Comparison of ENCODE assay signal across 1 cellular context in the genomic region with DNA sequence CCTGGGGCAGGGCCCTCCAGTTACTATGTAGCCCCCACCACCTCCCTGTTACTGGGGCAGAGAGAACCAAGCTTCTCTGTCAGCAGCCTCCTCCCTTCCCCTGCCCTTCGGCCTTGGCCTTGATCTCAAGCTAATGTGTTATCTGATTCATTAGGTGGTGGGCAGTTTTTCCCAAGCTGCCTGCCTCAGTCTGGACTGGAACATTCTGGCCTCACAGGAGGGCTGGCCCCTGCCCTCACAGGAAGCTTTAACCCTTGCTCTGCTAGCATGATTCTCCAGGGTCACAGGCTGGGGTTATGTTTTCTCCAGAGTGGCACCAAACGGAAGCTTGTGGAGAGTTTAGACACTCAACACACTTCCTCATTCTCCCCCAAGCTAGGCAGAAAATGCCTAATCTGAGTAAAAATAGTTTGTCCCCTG.
TF ChIP-seq lines count a peak whose summit lies in the region.

No MANE protein-coding gene starts in this region.

TF ChIP-seq in HepG2, 621 proteins besides CTCF, POLR2A, EP300 and RAD21 (continued from another document and continues in another):
- TF ChIP-seq, protein P1, sequence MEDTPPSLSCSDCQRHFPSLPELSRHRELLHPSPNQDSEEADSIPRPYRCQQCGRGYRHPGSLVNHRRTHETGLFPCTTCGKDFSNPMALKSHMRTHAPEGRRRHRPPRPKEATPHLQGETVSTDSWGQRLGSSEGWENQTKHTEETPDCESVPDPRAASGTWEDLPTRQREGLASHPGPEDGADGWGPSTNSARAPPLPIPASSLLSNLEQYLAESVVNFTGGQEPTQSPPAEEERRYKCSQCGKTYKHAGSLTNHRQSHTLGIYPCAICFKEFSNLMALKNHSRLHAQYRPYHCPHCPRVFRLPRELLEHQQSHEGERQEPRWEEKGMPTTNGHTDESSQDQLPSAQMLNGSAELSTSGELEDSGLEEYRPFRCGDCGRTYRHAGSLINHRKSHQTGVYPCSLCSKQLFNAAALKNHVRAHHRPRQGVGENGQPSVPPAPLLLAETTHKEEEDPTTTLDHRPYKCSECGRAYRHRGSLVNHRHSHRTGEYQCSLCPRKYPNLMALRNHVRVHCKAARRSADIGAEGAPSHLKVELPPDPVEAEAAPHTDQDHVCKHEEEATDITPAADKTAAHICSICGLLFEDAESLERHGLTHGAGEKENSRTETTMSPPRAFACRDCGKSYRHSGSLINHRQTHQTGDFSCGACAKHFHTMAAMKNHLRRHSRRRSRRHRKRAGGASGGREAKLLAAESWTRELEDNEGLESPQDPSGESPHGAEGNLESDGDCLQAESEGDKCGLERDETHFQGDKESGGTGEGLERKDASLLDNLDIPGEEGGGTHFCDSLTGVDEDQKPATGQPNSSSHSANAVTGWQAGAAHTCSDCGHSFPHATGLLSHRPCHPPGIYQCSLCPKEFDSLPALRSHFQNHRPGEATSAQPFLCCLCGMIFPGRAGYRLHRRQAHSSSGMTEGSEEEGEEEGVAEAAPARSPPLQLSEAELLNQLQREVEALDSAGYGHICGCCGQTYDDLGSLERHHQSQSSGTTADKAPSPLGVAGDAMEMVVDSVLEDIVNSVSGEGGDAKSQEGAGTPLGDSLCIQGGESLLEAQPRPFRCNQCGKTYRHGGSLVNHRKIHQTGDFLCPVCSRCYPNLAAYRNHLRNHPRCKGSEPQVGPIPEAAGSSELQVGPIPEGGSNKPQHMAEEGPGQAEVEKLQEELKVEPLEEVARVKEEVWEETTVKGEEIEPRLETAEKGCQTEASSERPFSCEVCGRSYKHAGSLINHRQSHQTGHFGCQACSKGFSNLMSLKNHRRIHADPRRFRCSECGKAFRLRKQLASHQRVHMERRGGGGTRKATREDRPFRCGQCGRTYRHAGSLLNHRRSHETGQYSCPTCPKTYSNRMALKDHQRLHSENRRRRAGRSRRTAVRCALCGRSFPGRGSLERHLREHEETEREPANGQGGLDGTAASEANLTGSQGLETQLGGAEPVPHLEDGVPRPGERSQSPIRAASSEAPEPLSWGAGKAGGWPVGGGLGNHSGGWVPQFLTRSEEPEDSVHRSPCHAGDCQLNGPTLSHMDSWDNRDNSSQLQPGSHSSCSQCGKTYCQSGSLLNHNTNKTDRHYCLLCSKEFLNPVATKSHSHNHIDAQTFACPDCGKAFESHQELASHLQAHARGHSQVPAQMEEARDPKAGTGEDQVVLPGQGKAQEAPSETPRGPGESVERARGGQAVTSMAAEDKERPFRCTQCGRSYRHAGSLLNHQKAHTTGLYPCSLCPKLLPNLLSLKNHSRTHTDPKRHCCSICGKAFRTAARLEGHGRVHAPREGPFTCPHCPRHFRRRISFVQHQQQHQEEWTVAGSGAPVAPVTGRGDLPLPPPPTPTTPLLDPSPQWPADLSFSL (CRISPR knock-in tag; IDR thresholded peaks at IDR 0.05) = no peak
- no peak for TF ChIP-seq XRCC5 (optimal IDR thresholded peaks at IDR 0.05; ENCODE audit: low read length)
- TF ChIP-seq, protein P2, sequence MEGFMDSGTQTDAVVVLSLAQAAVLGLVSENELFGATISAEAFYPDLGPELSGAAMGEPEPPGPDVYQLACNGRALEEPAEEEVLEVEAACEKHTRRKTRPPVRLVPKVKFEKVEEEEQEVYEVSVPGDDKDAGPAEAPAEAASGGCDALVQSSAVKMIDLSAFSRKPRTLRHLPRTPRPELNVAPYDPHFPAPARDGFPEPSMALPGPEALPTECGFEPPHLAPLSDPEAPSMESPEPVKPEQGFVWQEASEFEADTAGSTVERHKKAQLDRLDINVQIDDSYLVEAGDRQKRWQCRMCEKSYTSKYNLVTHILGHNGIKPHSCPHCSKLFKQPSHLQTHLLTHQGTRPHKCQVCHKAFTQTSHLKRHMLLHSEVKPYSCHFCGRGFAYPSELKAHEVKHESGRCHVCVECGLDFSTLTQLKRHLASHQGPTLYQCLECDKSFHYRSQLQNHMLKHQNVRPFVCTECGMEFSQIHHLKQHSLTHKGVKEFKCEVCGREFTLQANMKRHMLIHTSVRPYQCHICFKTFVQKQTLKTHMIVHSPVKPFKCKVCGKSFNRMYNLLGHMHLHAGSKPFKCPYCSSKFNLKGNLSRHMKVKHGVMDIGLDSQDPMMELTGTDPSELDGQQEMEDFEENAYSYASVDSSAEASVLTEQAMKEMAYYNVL (CRISPR knock-in tag; IDR thresholded peaks at IDR 0.05; ENCODE audit: borderline replicate concordance) = no peak
- TF ChIP-seq ZNF839 (CRISPR knock-in tag; IDR thresholded peaks at IDR 0.05; ENCODE audit: borderline replicate concordance) = no peak
- TF ChIP-seq TBX2 (CRISPR knock-in tag; IDR thresholded peaks at IDR 0.05; ENCODE audit: borderline replicate concordance) = peak; percentile 40; the same call in 1 of the 2 replicates
- TF ChIP-seq, protein P3, sequence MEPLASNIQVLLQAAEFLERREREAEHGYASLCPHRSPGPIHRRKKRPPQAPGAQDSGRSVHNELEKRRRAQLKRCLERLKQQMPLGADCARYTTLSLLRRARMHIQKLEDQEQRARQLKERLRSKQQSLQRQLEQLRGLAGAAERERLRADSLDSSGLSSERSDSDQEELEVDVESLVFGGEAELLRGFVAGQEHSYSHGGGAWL (CRISPR knock-in tag; IDR thresholded peaks at IDR 0.05) = no peak
- TF ChIP-seq, protein P4, sequence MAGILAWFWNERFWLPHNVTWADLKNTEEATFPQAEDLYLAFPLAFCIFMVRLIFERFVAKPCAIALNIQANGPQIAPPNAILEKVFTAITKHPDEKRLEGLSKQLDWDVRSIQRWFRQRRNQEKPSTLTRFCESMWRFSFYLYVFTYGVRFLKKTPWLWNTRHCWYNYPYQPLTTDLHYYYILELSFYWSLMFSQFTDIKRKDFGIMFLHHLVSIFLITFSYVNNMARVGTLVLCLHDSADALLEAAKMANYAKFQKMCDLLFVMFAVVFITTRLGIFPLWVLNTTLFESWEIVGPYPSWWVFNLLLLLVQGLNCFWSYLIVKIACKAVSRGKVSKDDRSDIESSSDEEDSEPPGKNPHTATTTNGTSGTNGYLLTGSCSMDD (CRISPR knock-in tag; IDR thresholded peaks at IDR 0.05) = no peak
- TF ChIP-seq PAF1 (CRISPR knock-in tag; IDR thresholded peaks at IDR 0.05) = no peak
- TF ChIP-seq, protein P5, sequence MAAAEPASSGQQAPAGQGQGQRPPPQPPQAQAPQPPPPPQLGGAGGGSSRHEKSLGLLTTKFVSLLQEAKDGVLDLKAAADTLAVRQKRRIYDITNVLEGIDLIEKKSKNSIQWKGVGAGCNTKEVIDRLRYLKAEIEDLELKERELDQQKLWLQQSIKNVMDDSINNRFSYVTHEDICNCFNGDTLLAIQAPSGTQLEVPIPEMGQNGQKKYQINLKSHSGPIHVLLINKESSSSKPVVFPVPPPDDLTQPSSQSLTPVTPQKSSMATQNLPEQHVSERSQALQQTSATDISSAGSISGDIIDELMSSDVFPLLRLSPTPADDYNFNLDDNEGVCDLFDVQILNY (CRISPR knock-in tag; conservative IDR thresholded peaks at IDR 0.05) = no peak
- peak; percentile 39; the same call in 1 of the 2 replicates for TF ChIP-seq NR2F6 (IDR thresholded peaks at IDR 0.05)
- TF ChIP-seq NR2F6 (CRISPR knock-in tag; IDR thresholded peaks at IDR 0.05) = peak; percentile 34; the same call in 1 of the 2 replicates
- TF ChIP-seq MTF1 (CRISPR knock-in tag; IDR thresholded peaks at IDR 0.05) = no peak
- TF ChIP-seq, protein P6, sequence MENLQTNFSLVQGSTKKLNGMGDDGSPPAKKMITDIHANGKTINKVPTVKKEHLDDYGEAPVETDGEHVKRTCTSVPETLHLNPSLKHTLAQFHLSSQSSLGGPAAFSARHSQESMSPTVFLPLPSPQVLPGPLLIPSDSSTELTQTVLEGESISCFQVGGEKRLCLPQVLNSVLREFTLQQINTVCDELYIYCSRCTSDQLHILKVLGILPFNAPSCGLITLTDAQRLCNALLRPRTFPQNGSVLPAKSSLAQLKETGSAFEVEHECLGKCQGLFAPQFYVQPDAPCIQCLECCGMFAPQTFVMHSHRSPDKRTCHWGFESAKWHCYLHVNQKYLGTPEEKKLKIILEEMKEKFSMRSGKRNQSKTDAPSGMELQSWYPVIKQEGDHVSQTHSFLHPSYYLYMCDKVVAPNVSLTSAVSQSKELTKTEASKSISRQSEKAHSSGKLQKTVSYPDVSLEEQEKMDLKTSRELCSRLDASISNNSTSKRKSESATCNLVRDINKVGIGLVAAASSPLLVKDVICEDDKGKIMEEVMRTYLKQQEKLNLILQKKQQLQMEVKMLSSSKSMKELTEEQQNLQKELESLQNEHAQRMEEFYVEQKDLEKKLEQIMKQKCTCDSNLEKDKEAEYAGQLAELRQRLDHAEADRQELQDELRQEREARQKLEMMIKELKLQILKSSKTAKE (CRISPR knock-in tag; IDR thresholded peaks at IDR 0.05; ENCODE audit: borderline replicate concordance) = no peak
- TF ChIP-seq PLRG1 (conservative IDR thresholded peaks at IDR 0.05) = no peak
- no peak for TF ChIP-seq SATB2 (CRISPR knock-in tag; IDR thresholded peaks at IDR 0.05)
- TF ChIP-seq ATF7-NPFF (CRISPR knock-in tag; IDR thresholded peaks at IDR 0.05; ENCODE audit: low read depth) = no peak
- no peak for TF ChIP-seq SOX6 (IDR thresholded peaks at IDR 0.05)
- TF ChIP-seq SOX6 (CRISPR knock-in tag; IDR thresholded peaks at IDR 0.05) = no peak
- no peak for TF ChIP-seq ELF1 (CRISPR knock-in tag; IDR thresholded peaks at IDR 0.05)
- TF ChIP-seq, protein P7, sequence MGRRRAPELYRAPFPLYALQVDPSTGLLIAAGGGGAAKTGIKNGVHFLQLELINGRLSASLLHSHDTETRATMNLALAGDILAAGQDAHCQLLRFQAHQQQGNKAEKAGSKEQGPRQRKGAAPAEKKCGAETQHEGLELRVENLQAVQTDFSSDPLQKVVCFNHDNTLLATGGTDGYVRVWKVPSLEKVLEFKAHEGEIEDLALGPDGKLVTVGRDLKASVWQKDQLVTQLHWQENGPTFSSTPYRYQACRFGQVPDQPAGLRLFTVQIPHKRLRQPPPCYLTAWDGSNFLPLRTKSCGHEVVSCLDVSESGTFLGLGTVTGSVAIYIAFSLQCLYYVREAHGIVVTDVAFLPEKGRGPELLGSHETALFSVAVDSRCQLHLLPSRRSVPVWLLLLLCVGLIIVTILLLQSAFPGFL (CRISPR knock-in tag; IDR thresholded peaks at IDR 0.05) = no peak
- TF ChIP-seq, protein P8, sequence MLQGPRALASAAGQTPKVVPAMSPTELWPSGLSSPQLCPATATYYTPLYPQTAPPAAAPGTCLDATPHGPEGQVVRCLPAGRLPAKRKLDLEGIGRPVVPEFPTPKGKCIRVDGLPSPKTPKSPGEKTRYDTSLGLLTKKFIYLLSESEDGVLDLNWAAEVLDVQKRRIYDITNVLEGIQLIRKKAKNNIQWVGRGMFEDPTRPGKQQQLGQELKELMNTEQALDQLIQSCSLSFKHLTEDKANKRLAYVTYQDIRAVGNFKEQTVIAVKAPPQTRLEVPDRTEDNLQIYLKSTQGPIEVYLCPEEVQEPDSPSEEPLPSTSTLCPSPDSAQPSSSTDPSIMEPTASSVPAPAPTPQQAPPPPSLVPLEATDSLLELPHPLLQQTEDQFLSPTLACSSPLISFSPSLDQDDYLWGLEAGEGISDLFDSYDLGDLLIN (CRISPR knock-in tag; IDR thresholded peaks at IDR 0.05; ENCODE audit: borderline replicate concordance) = no peak
- TF ChIP-seq, protein P9, sequence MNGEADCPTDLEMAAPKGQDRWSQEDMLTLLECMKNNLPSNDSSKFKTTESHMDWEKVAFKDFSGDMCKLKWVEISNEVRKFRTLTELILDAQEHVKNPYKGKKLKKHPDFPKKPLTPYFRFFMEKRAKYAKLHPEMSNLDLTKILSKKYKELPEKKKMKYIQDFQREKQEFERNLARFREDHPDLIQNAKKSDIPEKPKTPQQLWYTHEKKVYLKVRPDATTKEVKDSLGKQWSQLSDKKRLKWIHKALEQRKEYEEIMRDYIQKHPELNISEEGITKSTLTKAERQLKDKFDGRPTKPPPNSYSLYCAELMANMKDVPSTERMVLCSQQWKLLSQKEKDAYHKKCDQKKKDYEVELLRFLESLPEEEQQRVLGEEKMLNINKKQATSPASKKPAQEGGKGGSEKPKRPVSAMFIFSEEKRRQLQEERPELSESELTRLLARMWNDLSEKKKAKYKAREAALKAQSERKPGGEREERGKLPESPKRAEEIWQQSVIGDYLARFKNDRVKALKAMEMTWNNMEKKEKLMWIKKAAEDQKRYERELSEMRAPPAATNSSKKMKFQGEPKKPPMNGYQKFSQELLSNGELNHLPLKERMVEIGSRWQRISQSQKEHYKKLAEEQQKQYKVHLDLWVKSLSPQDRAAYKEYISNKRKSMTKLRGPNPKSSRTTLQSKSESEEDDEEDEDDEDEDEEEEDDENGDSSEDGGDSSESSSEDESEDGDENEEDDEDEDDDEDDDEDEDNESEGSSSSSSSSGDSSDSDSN (CRISPR knock-in tag; IDR thresholded peaks at IDR 0.05) = no peak
- TF ChIP-seq, protein P10, sequence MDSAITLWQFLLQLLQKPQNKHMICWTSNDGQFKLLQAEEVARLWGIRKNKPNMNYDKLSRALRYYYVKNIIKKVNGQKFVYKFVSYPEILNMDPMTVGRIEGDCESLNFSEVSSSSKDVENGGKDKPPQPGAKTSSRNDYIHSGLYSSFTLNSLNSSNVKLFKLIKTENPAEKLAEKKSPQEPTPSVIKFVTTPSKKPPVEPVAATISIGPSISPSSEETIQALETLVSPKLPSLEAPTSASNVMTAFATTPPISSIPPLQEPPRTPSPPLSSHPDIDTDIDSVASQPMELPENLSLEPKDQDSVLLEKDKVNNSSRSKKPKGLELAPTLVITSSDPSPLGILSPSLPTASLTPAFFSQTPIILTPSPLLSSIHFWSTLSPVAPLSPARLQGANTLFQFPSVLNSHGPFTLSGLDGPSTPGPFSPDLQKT (CRISPR knock-in tag; IDR thresholded peaks at IDR 0.05; ENCODE audit: borderline replicate concordance) = no peak
- TF ChIP-seq, protein P11, sequence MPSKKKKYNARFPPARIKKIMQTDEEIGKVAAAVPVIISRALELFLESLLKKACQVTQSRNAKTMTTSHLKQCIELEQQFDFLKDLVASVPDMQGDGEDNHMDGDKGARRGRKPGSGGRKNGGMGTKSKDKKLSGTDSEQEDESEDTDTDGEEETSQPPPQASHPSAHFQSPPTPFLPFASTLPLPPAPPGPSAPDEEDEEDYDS (CRISPR knock-in tag; IDR thresholded peaks at IDR 0.05) = 0 out of 2 replicates have a peak, but pooled peaks have one; percentile 16
- no peak for TF ChIP-seq ZNF720 (CRISPR knock-in tag; IDR thresholded peaks at IDR 0.05)
- no peak for TF ChIP-seq RORA (CRISPR knock-in tag; IDR thresholded peaks at IDR 0.05)
- no peak for TF ChIP-seq HNRNPK (IDR thresholded peaks at IDR 0.05; ENCODE audit: low read depth, low read length, poor library complexity, severe bottlenecking)
- no peak for TF ChIP-seq ZNF75D (CRISPR knock-in tag; IDR thresholded peaks at IDR 0.05; ENCODE audit: borderline replicate concordance)
- no peak for TF ChIP-seq ZNF446 (CRISPR knock-in tag; IDR thresholded peaks at IDR 0.05)
- TF ChIP-seq RARA (CRISPR knock-in tag; IDR thresholded peaks at IDR 0.05) = no peak
